Comparison of ENCODE assay signal across 19 cellular contexts in genomic region chr12:1937481-1938224, GRCh38. TPM values are rescaled to one million over a fixed set of nuclear protein-coding genes. Genes with fewer than 3 reads are reported as not detected.
DNase-seq lines count a peak whose midpoint lies in the region; ATAC-seq, FAIRE-seq and TF ChIP-seq lines count a peak whose summit lies in the region.
"Had no signal": no experiment of that assay in that cellular context is flagged by ENCODE, and none has a peak within 500 bp of the region (broad histone marks: within the 10 kb centered on the region; RNA-seq: fewer than 3 reads in every experiment).

No MANE protein-coding gene starts in this region.

- H4K20me1 ChIP-seq in osteoblast (ENCODE audit: insufficient read depth, low read length) = peaks cover 2% of the 10 kb centered on the region

- H3K27me3 Mint-ChIP-seq in activated CD4-positive, alpha-beta T cell treated with anti-CD3 and anti-CD28 coated beads, Interleukin-2, amount 10 ng/mL, durations not matched to agents 7 days and 5 days = no peaks in the 10 kb centered on the region
- H3K27me3 Mint-ChIP-seq: activated CD4-positive, alpha-beta T cell treated with anti-CD3 and anti-CD28 coated beads, Interleukin-2, amount 10 ng/mL, durations not matched to agents 24 days and 14 days; activated naive CD8-positive, alpha-beta T cell treated with anti-CD3 and anti-CD28 coated beads, Interleukin-2, amount 10 ng/mL, durations not matched to agents 7 days and 5 days had no signal

- H3K4me1 Mint-ChIP-seq in activated CD4-positive, alpha-beta T cell treated with anti-CD3 and anti-CD28 coated beads, Interleukin-2, amount 10 ng/mL, durations not matched to agents 7 days and 5 days = peaks cover 4% of the 10 kb centered on the region
- H3K4me1 Mint-ChIP-seq: activated naive CD8-positive, alpha-beta T cell treated with anti-CD3 and anti-CD28 coated beads, Interleukin-2, amount 10 ng/mL, durations not matched to agents 7 days and 5 days had no signal

- intact Hi-C loops in esophagus muscularis mucosa (cut with DNase I) = loop anchor here (5.0 kb wide), 1 partner anchor 285 kb away; no protein-coding TSS in a partner anchor

- H3K4me2 ChIP-seq in osteoblast (ENCODE audit: insufficient read depth, low read length) = no peak overlapping the region

- TF ChIP-seq EP300 in esophagus muscularis mucosa (IDR thresholded peaks at IDR 0.05) = no peak

- H3K36me3 Mint-ChIP-seq in activated CD4-positive, alpha-beta T cell treated with anti-CD3 and anti-CD28 coated beads, Interleukin-2, amount 10 ng/mL, durations not matched to agents 7 days and 5 days (ENCODE audit: low read depth) = peaks cover 5% of the 10 kb centered on the region

- no peaks in the 10 kb centered on the region for H3K9me3 ChIP-seq in esophagus muscularis mucosa
- no peaks in the 10 kb centered on the region for H3K9me3 ChIP-seq in osteoblast (ENCODE audit: low read depth, low read length)

- H3K4me3 ChIP-seq in esophagus muscularis mucosa (no peak overlapping the region), osteoblast (ENCODE audit: insufficient read depth, low read length) (no peak overlapping the region)

- peaks cover 13 to 35% (median 20%) of the 10 kb centered on the region in 4 donors for H3K36me3 ChIP-seq in esophagus muscularis mucosa
- H3K36me3 ChIP-seq in osteoblast (ENCODE audit: insufficient read depth, low read length) = peaks cover 12% of the 10 kb centered on the region

- no peak for TF ChIP-seq POLR2A in esophagus muscularis mucosa (IDR thresholded peaks at IDR 0.05; ENCODE audit: low read depth)

- peaks cover 27 to 79% (median 59%) of the 10 kb centered on the region in 4 donors for H3K4me1 ChIP-seq in esophagus muscularis mucosa
- H3K4me1 ChIP-seq in osteoblast (ENCODE audit: insufficient read depth, low read length) = peaks cover 30% of the 10 kb centered on the region

- H3K27ac ChIP-seq in esophagus muscularis mucosa (replicated peaks in 1 of 4) = peak overlapping the region; percentile 64 to 79 (median 68)
- H3K27ac ChIP-seq in osteoblast (ENCODE audit: low read depth, low read length) = no peak overlapping the region

- no peak for DNase-seq in activated CD4-positive, alpha-beta T cell treated with anti-CD3 and anti-CD28 coated beads, Interleukin-2, amount 10 ng/mL, durations not matched to agents 7 days and 5 days
- DNase-seq in activated CD4-positive, alpha-beta T cell treated with anti-CD3 and anti-CD28 coated beads, Interleukin-2, amount 50 U/mL, for 4 hours = no peak
- peak; percentile 45 for DNase-seq in esophagus muscularis mucosa (ENCODE audit: extremely low spot score)
- DNase-seq in osteoblast (ENCODE audit: insufficient read length, low spot score, missing footprints) = peak; percentile 32
- no peak for DNase-seq in urothelium cell line (ENCODE audit: low spot score)
- no peak for DNase-seq in NCI-H187 treated with DMSO at 0.1 percent for 48 hours (lab: John Stamatoyannopoulos, UW)
- DNase-seq: activated CD4-positive, alpha-beta T cell treated with anti-CD3 and anti-CD28 coated beads, Interleukin-2, amount 10 ng/mL, durations not matched to agents 24 days and 14 days; activated naive CD8-positive, alpha-beta T cell treated with anti-CD3 and anti-CD28 coated beads, Interleukin-2, amount 10 ng/mL, durations not matched to agents 7 days and 5 days; activated T-cell treated with anti-CD3 and anti-CD28 coated beads, Interleukin-2, amount 50 U/mL, for 48 hours; EL; foreskin fibroblast; NCI-H2107; NCI-H748 treated with DMSO at 0.1 percent for 48 hours; stimulated activated CD4-positive, alpha-beta T cell treated with anti-CD3 and anti-CD28 coated beads, Interleukin-4, amount 100 ng/mL, for 24 hours; stimulated activated CD8-positive, alpha-beta memory T cell treated with anti-CD3 and anti-CD28 coated beads, Interleukin-4, amount 100 ng/mL, for 48 hours had no signal

- H2AFZ ChIP-seq in osteoblast (ENCODE audit: low read length) = no peak overlapping the region

- no peak for ATAC-seq in HG02884 (IDR thresholded peaks at IDR 0.05; ENCODE audit: unreplicated experiment)
- no peak for ATAC-seq in HG02763 (IDR thresholded peaks at IDR 0.05; ENCODE audit: unreplicated experiment)

- CTCF ChIA-PET in activated CD4-positive, alpha-beta T cell treated with anti-CD3 and anti-CD28 coated beads, Interleukin-2, amount 10 ng/mL, durations not matched to agents 7 days and 5 days (lab: Charles Lee) = interaction anchor here (0.6 to 2.8 kb wide), 2 partner anchors 282 to 284 kb away, joined by 3 to 22 read pairs; no protein-coding TSS in a partner anchor

- peak; percentile 52 for FAIRE-seq in urothelium cell line (lab: Jason Lieb, UNC)
- FAIRE-seq: TTC549 had no signal

- no peaks in the 10 kb centered on the region for H3K79me2 ChIP-seq in osteoblast (ENCODE audit: insufficient read depth, low read length)

- no peaks in the 10 kb centered on the region for H3K9me3 Mint-ChIP-seq in activated CD4-positive, alpha-beta T cell treated with anti-CD3 and anti-CD28 coated beads, Interleukin-2, amount 10 ng/mL, durations not matched to agents 7 days and 5 days
- H3K9me3 Mint-ChIP-seq: activated CD4-positive, alpha-beta T cell treated with anti-CD3 and anti-CD28 coated beads, Interleukin-2, amount 10 ng/mL, durations not matched to agents 24 days and 14 days; activated naive CD8-positive, alpha-beta T cell treated with anti-CD3 and anti-CD28 coated beads, Interleukin-2, amount 10 ng/mL, durations not matched to agents 7 days and 5 days had no signal

- POLR2A ChIA-PET in activated CD4-positive, alpha-beta T cell treated with anti-CD3 and anti-CD28 coated beads, Interleukin-2, amount 10 ng/mL, durations not matched to agents 7 days and 5 days (lab: Charles Lee) = no interaction called here

- TF ChIP-seq CTCF in esophagus muscularis mucosa (IDR thresholded peaks at IDR 0.05) (no peak), osteoblast (IDR thresholded peaks at IDR 0.05; ENCODE audit: extremely low read depth, low read depth, low read length) (no peak)

- peak overlapping the region; percentile 54 for H3K27ac Mint-ChIP-seq in activated CD4-positive, alpha-beta T cell treated with anti-CD3 and anti-CD28 coated beads, Interleukin-2, amount 10 ng/mL, durations not matched to agents 7 days and 5 days
- H3K27ac Mint-ChIP-seq: activated CD4-positive, alpha-beta T cell treated with anti-CD3 and anti-CD28 coated beads, Interleukin-2, amount 10 ng/mL, durations not matched to agents 24 days and 14 days; activated naive CD8-positive, alpha-beta T cell treated with anti-CD3 and anti-CD28 coated beads, Interleukin-2, amount 10 ng/mL, durations not matched to agents 7 days and 5 days; nephron had no signal

- 85% methylated on average over 12 of the region's 12 CpGs for WGBS in esophagus muscularis mucosa

- no peak overlapping the region for H3K4me3 Mint-ChIP-seq in activated CD4-positive, alpha-beta T cell treated with anti-CD3 and anti-CD28 coated beads, Interleukin-2, amount 10 ng/mL, durations not matched to agents 7 days and 5 days
- H3K4me3 Mint-ChIP-seq: activated CD4-positive, alpha-beta T cell treated with anti-CD3 and anti-CD28 coated beads, Interleukin-2, amount 10 ng/mL, durations not matched to agents 24 days and 14 days; activated naive CD8-positive, alpha-beta T cell treated with anti-CD3 and anti-CD28 coated beads, Interleukin-2, amount 10 ng/mL, durations not matched to agents 7 days and 5 days; nephron had no signal

- H3K27me3 ChIP-seq in esophagus muscularis mucosa (no peaks in the 10 kb centered on the region), osteoblast (ENCODE audit: insufficient read depth, low read length) (peaks cover 8% of the 10 kb centered on the region)

RNA-seq across cellular contexts. Expression of gene CACNA2D4, which starts 19.2 kb away (rescaled TPM):
- 10 to 100 TPM; 12.9 to 16.4 TPM for total RNA-seq in activated CD4-positive, alpha-beta T cell treated with anti-CD3 and anti-CD28 coated beads, Interleukin-2, amount 10 ng/mL, durations not matched to agents 7 days and 5 days
- 1 to 10 TPM in 3 of 4 donors, under 1 TPM in 1; 0.84 to 3.8 (median 3.4) TPM for total RNA-seq in esophagus muscularis mucosa
- total RNA-seq in osteoblast = 0.72 and 0.88 TPM in 2 replicates

Comparison
In these comparisons a context has a peak if more than half of its experiments do, and no peak if none do; other contexts are left out.
1. DNase-seq: peak in esophagus muscularis mucosa (single experiment) and osteoblast (single experiment); none in activated CD4-positive, alpha-beta T cell treated with anti-CD3 and anti-CD28 coated beads, Interleukin-2, amount 10 ng/mL, durations not matched to agents 7 days and 5 days (single experiment), activated CD4-positive, alpha-beta T cell treated with anti-CD3 and anti-CD28 coated beads, Interleukin-2, amount 50 U/mL, for 4 hours (0 of 2), urothelium cell line (single experiment) and NCI-H187 treated with DMSO at 0.1 percent for 48 hours (single experiment).